Comparison of ENCODE assay signal across 20 cellular contexts in genomic region chr11:69133251-69133650, GRCh38. TPM values are rescaled to one million over a fixed set of nuclear protein-coding genes. Genes with fewer than 3 reads are reported as not detected.
DNase-seq lines count a peak whose midpoint lies in the region; ATAC-seq, FAIRE-seq and TF ChIP-seq lines count a peak whose summit lies in the region.
"Had no signal": no experiment of that assay in that cellular context is flagged by ENCODE, and none has a peak within 500 bp of the region (broad histone marks: within the 10 kb centered on the region; RNA-seq: fewer than 3 reads in every experiment).

No MANE protein-coding gene starts in this region.

- H3K9me3 ChIP-seq in A549, result peaks cover 21% of the 10 kb centered on the region
- peaks cover 0 to 12% of the 10 kb centered on the region in 2 experiments; a peak in 1 of 4 replicates for H3K9me3 ChIP-seq in HCT116 (ENCODE audit: control insufficient read depth in 1 of 2, insufficient read depth in 1 of 2, low read depth in 1 of 2, low read length in 2 of 2)
- H3K9me3 ChIP-seq in GM12878 (replicated peaks; ENCODE audit: control insufficient read depth, insufficient read depth, low read length), result peaks cover 24% of the 10 kb centered on the region; the same call in 2 of the 3 replicates
- peaks cover 0 to 27% (median 17%) of the 10 kb centered on the region in 8 donors for H3K9me3 ChIP-seq in spleen
- H3K9me3 ChIP-seq in T-helper 17 cell (ENCODE audit: control insufficient read depth, low read length, poor library complexity, severe bottlenecking), result no peaks in the 10 kb centered on the region
- no peaks in the 10 kb centered on the region for H3K9me3 ChIP-seq in upper lobe of right lung

- FAIRE-seq in A549 (lab: Jason Lieb, UNC), result no peak
- no peak for FAIRE-seq in GM12878 (lab: Jason Lieb, UNC)
- FAIRE-seq: A204.1, GM19239 had no signal

- H3K27ac ChIP-seq in A549 (no peak overlapping the region), HCT116 (ENCODE audit: low read depth, low read length) (no peak overlapping the region), GM12878 (ENCODE audit: control insufficient read depth, insufficient read depth) (no peak overlapping the region), spleen (no peak overlapping the region), upper lobe of right lung (no peak overlapping the region)
- H3K27ac ChIP-seq: BLaER1 had no signal

- BruUV-seq in HCT116 (replicated peaks; lab: Mats Ljungman, UMichigan), result no TSS peak
- BruUV-seq in GM12878 (replicated peaks; lab: Mats Ljungman, UMichigan), result no TSS peak

- H4K20me1 ChIP-seq in HCT116 (ENCODE audit: insufficient read depth) (no peaks in the 10 kb centered on the region), GM12878 (ENCODE audit: control insufficient read depth, insufficient read depth) (no peaks in the 10 kb centered on the region)
- H4K20me1 ChIP-seq: BLaER1 had no signal

- no peaks in the 10 kb centered on the region for H3K9me2 ChIP-seq in HCT116 (ENCODE audit: insufficient read depth)

- H3K36me3 Mint-ChIP-seq in T-helper 17 cell (ENCODE audit: low read depth), result peaks cover 2% of the 10 kb centered on the region
- H3K36me3 Mint-ChIP-seq: CD14-positive monocyte; CD4-positive, alpha-beta memory T cell had no signal

- 80% methylated on average over 4 of the region's 4 CpGs for WGBS in A549 (ENCODE audit: missing lambda C conversion rate)
- 98% methylated on average over 4 of the region's 4 CpGs for WGBS in GM12878 (ENCODE audit: insufficient coverage, insufficient replicate concordance, low lambda C conversion rate, missing lambda C conversion rate)
- 94 to 97% (median 97%) methylated on average over 4 of the region's 4 CpGs for WGBS in spleen, 5 donors

- H3K36me3 ChIP-seq in HCT116 (ENCODE audit: control insufficient read depth in 1 of 2, insufficient read depth in 2 of 2, low read length in 2 of 2) (no peaks in the 10 kb centered on the region), GM12878 (ENCODE audit: control insufficient read depth in 2 of 2, insufficient read depth in 2 of 2, low read length in 1 of 2) (no peaks in the 10 kb centered on the region), spleen (no peaks in the 10 kb centered on the region), upper lobe of right lung (no peaks in the 10 kb centered on the region)

- TF ChIP-seq EP300 in A549 (IDR thresholded peaks at IDR 0.05) (no peak), GM12878 (IDR thresholded peaks at IDR 0.05; ENCODE audit: borderline replicate concordance in 1 of 2, control insufficient read depth in 1 of 2, low read depth in 2 of 2, low read length in 2 of 2) (no peak)

- ATAC-seq in A549, result no peak
- no peak for ATAC-seq in HCT116
- ATAC-seq in GM12878, result no peak
- ATAC-seq in T-helper 17 cell, result no peak
- no peak for ATAC-seq in upper lobe of right lung
- ATAC-seq: GM23338 had no signal

- H3K4me2 ChIP-seq in A549, result no peak overlapping the region
- H3K4me2 ChIP-seq in HCT116 (ENCODE audit: low read length), result no peak overlapping the region
- H3K4me2 ChIP-seq in GM12878 (ENCODE audit: control insufficient read depth, insufficient read depth), result no peak overlapping the region
- H3K4me2 ChIP-seq: BLaER1, GM23338 had no signal

- H3K9ac ChIP-seq in HCT116 (ENCODE audit: low read length) (no peak overlapping the region), GM12878 (ENCODE audit: control insufficient read depth, insufficient read depth, low read length) (no peak overlapping the region)
- H3K9ac ChIP-seq: BLaER1 had no signal

- RAD21 ChIA-PET in HCT116 (lab: Charles Lee; ENCODE audit: low non-redundant PET in 1 of 2, low total read pairs in 2 of 2, uncharacterized antibody in 2 of 2, unreplicated experiment in 2 of 2) (no interaction called here), GM12878 (lab: Charles Lee; ENCODE audit: unreplicated experiment) (no interaction called here)

- CTCF ChIA-PET in A549 (lab: Yijun Ruan, JAX), result interaction anchor here (1.6 to 3.0 kb wide), 2 partner anchors 21 to 537 kb away, joined by 5 to 21 read pairs; partner anchors contain the start of gene SMIM38
- CTCF ChIA-PET in HCT116 (lab: Charles Lee), result no interaction called here
- CTCF ChIA-PET in GM12878 (lab: Yijun Ruan, JAX), result interaction anchor here (1.3 kb wide), 1 partner anchor 143 kb away, joined by 3 read pairs; no protein-coding TSS in a partner anchor

- in situ Hi-C loops in GM12878 (cut with MboI), result no loop called here

- peaks cover 15% of the 10 kb centered on the region for H3K4me1 ChIP-seq in A549
- peaks cover 28 to 38% of the 10 kb centered on the region in 2 experiments for H3K4me1 ChIP-seq in HCT116 (ENCODE audit: control insufficient read depth in 1 of 2, insufficient read depth in 2 of 2, low read length in 2 of 2)
- peaks cover 14% of the 10 kb centered on the region for H3K4me1 ChIP-seq in GM12878 (ENCODE audit: control insufficient read depth, insufficient read depth, low read length)
- H3K4me1 ChIP-seq in spleen, result peaks cover 0 to 20% (median 7%) of the 10 kb centered on the region in 6 donors
- H3K4me1 ChIP-seq in upper lobe of right lung, result peaks cover 5% of the 10 kb centered on the region

- H3K4me3 ChIP-seq in A549 (no peak overlapping the region), HCT116 (replicated peaks in 1 of 2; ENCODE audit: low read depth in 1 of 2, low read length in 2 of 2) (no peak overlapping the region), GM12878 (no peak overlapping the region), spleen (no peak overlapping the region), upper lobe of right lung (no peak overlapping the region)
- H3K4me3 ChIP-seq: BLaER1, GM23338 had no signal

- POLR2A ChIA-PET in A549 (lab: Yijun Ruan, JAX) (no interaction called here), HCT116 (lab: Charles Lee) (no interaction called here), GM12878 (lab: Charles Lee) (no interaction called here)

- no peak overlapping the region for H3K27ac Mint-ChIP-seq in T-helper 17 cell
- H3K27ac Mint-ChIP-seq: CD14-positive monocyte; CD4-positive, alpha-beta memory T cell; GM23338 had no signal

- H3K27me3 Mint-ChIP-seq in T-helper 17 cell, result no peaks in the 10 kb centered on the region
- H3K27me3 Mint-ChIP-seq: CD4-positive, alpha-beta memory T cell had no signal

- H3K27me3 ChIP-seq in HCT116 (ENCODE audit: insufficient read depth, low read length) (no peaks in the 10 kb centered on the region), GM12878 (replicated peaks in 1 of 2; ENCODE audit: control insufficient read depth in 2 of 2, insufficient read depth in 2 of 2, low read length in 1 of 2) (no peaks in the 10 kb centered on the region), spleen (replicated peaks in 1 of 7) (no peaks in the 10 kb centered on the region), upper lobe of right lung (no peaks in the 10 kb centered on the region)
- H3K27me3 ChIP-seq: BLaER1 had no signal

- TF ChIP-seq RAD21 in A549 (conservative IDR thresholded peaks at IDR 0.05 in 1 of 2, IDR thresholded peaks at IDR 0.05 in 1 of 2) (no peak), HCT116 (IDR thresholded peaks at IDR 0.05; ENCODE audit: low read depth) (no peak), GM12878 (IDR thresholded peaks at IDR 0.05; ENCODE audit: insufficient read depth, low read depth, low read length) (no peak)

- DNase-seq in A549 (ENCODE audit: low read depth in 1 of 2, low spot score in 1 of 2) (no peak), HCT116 (ENCODE audit: low read depth, low spot score) (no peak), GM12878 (ENCODE audit: low read depth, low spot score) (no peak), spleen (peak; percentile 2), T-helper 17 cell (no peak), upper lobe of right lung (no peak), NCI-H146 treated with DMSO at 0.1 percent for 48 hours (lab: John Stamatoyannopoulos, UW; ENCODE audit: unreplicated experiment) (no peak)
- DNase-seq: AML-193; CD4-positive, alpha-beta memory T cell; DMS53; DND-41; EL; H7 had no signal

- no peak for TF ChIP-seq CTCF in A549 (IDR thresholded peaks at IDR 0.05)
- TF ChIP-seq CTCF in HCT116 (IDR thresholded peaks at IDR 0.05 in 2 of 3, conservative IDR thresholded peaks at IDR 0.05 in 1 of 3; ENCODE audit: borderline replicate concordance in 1 of 3, insufficient read depth in 1 of 3, low read depth in 2 of 3, low read length in 2 of 3), result no peak
- no peak for TF ChIP-seq CTCF in GM12878 (IDR thresholded peaks at IDR 0.05 in 2 of 3, conservative IDR thresholded peaks at IDR 0.05 in 1 of 3; ENCODE audit: control insufficient read depth in 2 of 3, extremely low read depth in 1 of 3, insufficient read depth in 1 of 3, low read depth in 3 of 3, low read length in 3 of 3)
- TF ChIP-seq CTCF in spleen (IDR thresholded peaks at IDR 0.05 in 8 of 11, conservative IDR thresholded peaks at IDR 0.05 in 3 of 11), result no peak
- no peak for TF ChIP-seq CTCF in upper lobe of right lung (IDR thresholded peaks at IDR 0.05)

- SMC1A ChIA-PET in GM12878 (lab: Charles Lee; ENCODE audit: uncharacterized antibody, unreplicated experiment), result no interaction called here

- TF ChIP-seq POLR2A in A549 (IDR thresholded peaks at IDR 0.05; ENCODE audit: low read length), result no peak
- no peak for TF ChIP-seq POLR2A in HCT116 (IDR thresholded peaks at IDR 0.05; ENCODE audit: borderline replicate concordance, extremely low read depth, insufficient read depth, insufficient read length)
- no peak for TF ChIP-seq POLR2A in GM12878 (IDR thresholded peaks at IDR 0.05; ENCODE audit: low read depth, low read length)
- TF ChIP-seq POLR2A in spleen (IDR thresholded peaks at IDR 0.05), result no peak

- H2AFZ ChIP-seq in HCT116 (ENCODE audit: low read depth, low read length, poor library complexity, severe bottlenecking) (no peak overlapping the region), GM12878 (ENCODE audit: control insufficient read depth, low read depth, low read length) (no peak overlapping the region)
- H2AFZ ChIP-seq: GM23338 had no signal

- intact Hi-C loops in HCT116 (cut with micrococcal nuclease) (no loop called here), GM12878 (cut with micrococcal nuclease; ENCODE audit: unreplicated experiment) (no loop called here), spleen (cut with DNase I; ENCODE audit: low total_unique reads) (no loop called here), upper lobe of right lung (cut with DNase I) (no loop called here)

- H3K4me1 Mint-ChIP-seq in T-helper 17 cell, result peaks cover 2% of the 10 kb centered on the region

- H3K79me2 ChIP-seq in HCT116 (ENCODE audit: insufficient read depth, low read length) (no peaks in the 10 kb centered on the region), GM12878 (ENCODE audit: control insufficient read depth, insufficient read depth, low read length) (no peaks in the 10 kb centered on the region)

- no peak overlapping the region for H3K4me3 Mint-ChIP-seq in T-helper 17 cell
- H3K4me3 Mint-ChIP-seq: CD14-positive monocyte; CD4-positive, alpha-beta memory T cell; GM23338 had no signal

RNA-seq across cellular contexts. Expression of gene SMIM38, which starts 22.5 kb away (rescaled TPM):
- 0.08 and 0.24 TPM in 2 replicates for polyA plus RNA-seq in A549 (2011; rRNA removed)
- 0.01 TPM in 2 replicates for polyA plus RNA-seq in A549 (2012; cell fraction: cytosol; rRNA removed)
- 0.23 and 0.27 TPM in 2 replicates for polyA plus RNA-seq in A549 (2012; cell fraction: nucleus; rRNA removed)
- polyA plus RNA-seq in A549 (2017; fragmentation: RNase III; extraction: RNeasy Plus Mini Kit Qiagen cat#74134 plus additional on column Dnase treatment), result 0.05 to 0.08 TPM in 2 of 3 replicates, not detected in the other
- 0.15 and 0.21 TPM in 2 replicates for polyA minus RNA-seq in A549 (2011; rRNA and poly(A)+ RNA removed)
- total RNA-seq in HCT116 (2021; ENCODE audit: unreplicated experiment), result 0.54 TPM
- 0.16 and 0.26 TPM in 2 replicates for polyA plus RNA-seq in HCT116 (2012)
- total RNA-seq in GM12878 (2013; cell fraction: nucleolus; rRNA removed), result 43.8 and 47.7 TPM in 2 replicates
- total RNA-seq in GM12878 (2014; rRNA removed), result 3.8 and 5.3 TPM in 2 replicates
- 1.8 and 2.1 TPM in 2 replicates for total RNA-seq in GM12878 (2014; rRNA removed; fragmentation: Illumina TruSeq; extraction: Trizol)
- total RNA-seq in GM12878 (2021), result 2.8 and 3.5 TPM in 2 replicates
- polyA plus RNA-seq in GM12878 (2011; ENCODE audit: low read depth), result 2.6 TPM
- 3.1 and 5.0 TPM in 2 replicates for polyA plus RNA-seq in GM12878 (2011; rRNA removed)
- 6.9 and 8.4 TPM in 2 replicates for polyA plus RNA-seq in GM12878 (2011; cell fraction: cytosol; rRNA removed)
- polyA plus RNA-seq in GM12878 (2011; cell fraction: nucleus; rRNA removed), result 11.2 and 17.9 TPM in 2 replicates
- 4.0 and 5.9 TPM in 2 replicates for polyA plus RNA-seq in GM12878 (2012)
- polyA plus RNA-seq in GM12878 (2014; fragmentation: Illumina TruSeq; extraction: Trizol), result 0.95 and 1.4 TPM in 2 replicates
- polyA plus RNA-seq in GM12878 (2014; fragmentation: Nextera tagmentation; extraction: Ambion mirVana), result under 1 TPM in 1 of 2 experiments, not detected in 1; 0.15 TPM
- polyA plus RNA-seq in GM12878 (2014; rRNA removed), result 4.0 and 4.3 TPM in 2 replicates
- polyA plus RNA-seq in GM12878 (2016; fragmentation: Nextera tagmentation; extraction: Ambion mirVana), result under 1 TPM; 0.21 to 0.63 TPM
- 7.4 and 15.5 TPM in 2 replicates for polyA minus RNA-seq in GM12878 (2011; rRNA and poly(A)+ RNA removed)
- polyA minus RNA-seq in GM12878 (2011; cell fraction: cytosol; rRNA and poly(A)+ RNA removed), result 2.7 and 4.4 TPM in 2 replicates
- polyA minus RNA-seq in GM12878 (2011; cell fraction: nucleus; rRNA and poly(A)+ RNA removed), result 7.4 and 7.9 TPM in 2 replicates
- 1 to 10 TPM in 4 of 7 donors, under 1 TPM in 3; 0.44 to 2.0 (median 1.1) TPM for total RNA-seq in spleen
- polyA plus RNA-seq in spleen, result under 1 TPM; 0.02 to 0.29 (median 0.05) TPM
- under 1 TPM; 0.22 to 0.34 TPM for total RNA-seq in T-helper 17 cell
- not detected for total RNA-seq in upper lobe of right lung
- total RNA-seq: G401, HT-29 had no signal
- polyA plus RNA-seq: CD14-positive monocyte; CD4-positive, alpha-beta memory T cell; GM23338 had no signal

Comparison
In these comparisons a context has a peak if more than half of its experiments do, and no peak if none do; other contexts are left out.
1. Of the 24 proteins assayed by ChIP-seq in both GM12878 and A549: peak only in GM12878: none; only in A549: KDM1A and RCOR1; in both: none; in neither: 22.